In genomic region chr6:119343573-119344146, GRCh38 we compare ENCODE assay signal across 26 cellular contexts. TPM values are rescaled to one million over a fixed set of nuclear protein-coding genes. Genes with fewer than 3 reads are reported as not detected.
DNase-seq lines count a peak whose midpoint lies in the region; ATAC-seq, FAIRE-seq and TF ChIP-seq lines count a peak whose summit lies in the region.
"Had no signal": no experiment of that assay in that cellular context is flagged by ENCODE, and none has a peak within 500 bp of the region (broad histone marks: within the 10 kb centered on the region; RNA-seq: fewer than 3 reads in every experiment).

No MANE protein-coding gene starts in this region.

- TF ChIP-seq RAD21 in HepG2 (CRISPR knock-in tag; IDR thresholded peaks at IDR 0.05): no peak

- 48% methylated on average over 5 of the region's 5 CpGs for WGBS in HepG2 (ENCODE audit: low lambda C conversion rate)
- WGBS in right lobe of liver (ENCODE audit: insufficient coverage, low coverage, low lambda C conversion rate, missing lambda C conversion rate): 53% methylated on average over 4 of the region's 5 CpGs
- 96% methylated on average over 5 of the region's 5 CpGs for WGBS in mesenchymal stem cell
- 90% methylated on average over 5 of the region's 5 CpGs for WGBS in right cardiac atrium

- peaks cover 100% of the 10 kb centered on the region for H3K79me2 ChIP-seq in HepG2 (ENCODE audit: insufficient read depth, low read length)

- H4K91ac ChIP-seq in mesenchymal stem cell (ENCODE audit: low read length): no peak overlapping the region

- TF ChIP-seq POLR2A in HepG2 (IDR thresholded peaks at IDR 0.05; ENCODE audit: insufficient read depth in 1 of 2, low read depth in 2 of 2, low read length in 2 of 2): no peak; a peak in 1 of 4 replicates
- no peak for TF ChIP-seq POLR2A in right lobe of liver (IDR thresholded peaks at IDR 0.05)

- no peak overlapping the region for H3K14ac ChIP-seq in mesenchymal stem cell (ENCODE audit: low read length in 2 of 2)

- H3K9ac ChIP-seq in HepG2 (ENCODE audit: insufficient read depth, low read depth, low read length) (peak overlapping the region; percentile 99; the same call in 1 of the 2 replicates), mesenchymal stem cell (ENCODE audit: low read length) (peak overlapping the region; percentile 48)

- intact Hi-C loops in HepG2 (cut with micrococcal nuclease; ENCODE audit: unreplicated experiment): no loop called here
- intact Hi-C loops in right lobe of liver (cut with DNase I): no loop called here
- intact Hi-C loops in right cardiac atrium (cut with DNase I): no loop called here

- no peak overlapping the region for H3K23ac ChIP-seq in mesenchymal stem cell (ENCODE audit: low read length in 2 of 2)

- DNase-seq in HepG2 (ENCODE audit: low spot score): peak; percentile 51
- DNase-seq in right lobe of liver: no peak
- DNase-seq in mesenchymal stem cell: no peak
- no peak for DNase-seq in NCI-H82 treated with DMSO at 0.1 percent for 48 hours (lab: John Stamatoyannopoulos, UW; ENCODE audit: unreplicated experiment)
- no peak for DNase-seq in glutamatergic neuron
- no peak for DNase-seq in SW 1271 (lab: John Stamatoyannopoulos, UW)
- DNase-seq in right cardiac atrium: no peak
- DNase-seq: activated CD4-positive, alpha-beta T cell treated with anti-CD3 and anti-CD28 coated beads, Interleukin-2, amount 50 U/mL, for 1 hour; activated gamma-delta T cell treated with Interleukin-2 at 50 U/mL for 16 hours; effector CD4-positive, alpha-beta T cell; foreskin melanocyte; hypothalamus; left lung; NCI-H1092 treated with DMSO at 0.1 percent for 48 hours; NCI-H2029; NCI-H2227 treated with DMSO at 0.1 percent for 48 hours; stomach; WERI-Rb-1 had no signal

- no peak for TF ChIP-seq CTCF in HepG2 (CRISPR knock-in tag; IDR thresholded peaks at IDR 0.05)
- TF ChIP-seq CTCF in right lobe of liver (IDR thresholded peaks at IDR 0.05): no peak
- TF ChIP-seq CTCF in glutamatergic neuron (IDR thresholded peaks at IDR 0.05; ENCODE audit: partially characterized antibody, unreplicated experiment): no peak

- H3K27ac ChIP-seq in HepG2 (ENCODE audit: extremely low read length, insufficient read depth, low read length): peak overlapping the region; percentile 14
- H3K27ac ChIP-seq in right lobe of liver: no peak overlapping the region
- no peak overlapping the region for H3K27ac ChIP-seq in mesenchymal stem cell (ENCODE audit: low read length, poor library complexity, severe bottlenecking)
- H3K27ac ChIP-seq in right cardiac atrium (ENCODE audit: low read length): no peak overlapping the region
- H3K27ac ChIP-seq: body of pancreas, left lung, RWPE1, upper lobe of left lung, WERI-Rb-1 had no signal

- in situ Hi-C loops in HepG2 (cut with HindIII; ENCODE audit: extremely low pct_ligation_motif_present, low pct_unique_long_range_greater_than_20kb): no loop called here

- BruUV-seq in HepG2 (replicated peaks; lab: Mats Ljungman, UMichigan): no TSS peak

- no peak overlapping the region for H4K8ac ChIP-seq in mesenchymal stem cell (ENCODE audit: low read length)

- H4K20me1 ChIP-seq in HepG2 (ENCODE audit: insufficient read depth, low read length): peaks cover 88% of the 10 kb centered on the region

- peaks cover 55% of the 10 kb centered on the region for H3K4me1 Mint-ChIP-seq in activated T-helper 17 cell treated with anti-CD3 and anti-CD28 coated beads, Interleukin-2, amount 50 U/mL, for 72 hours
- H3K4me1 Mint-ChIP-seq in glutamatergic neuron (ENCODE audit: low read depth, unreplicated experiment): peaks cover 20% of the 10 kb centered on the region

- CTCF ChIA-PET in HepG2 (lab: Yijun Ruan, JAX; ENCODE audit: low intra/inter-chr PET ratio, low total read pairs): interaction anchor here (1.5 kb wide), 1 partner anchor 196 kb away, joined by 3 read pairs; no protein-coding TSS in a partner anchor

- H2AFZ ChIP-seq in HepG2 (ENCODE audit: low read length) (no peak overlapping the region), mesenchymal stem cell (ENCODE audit: low read depth, low read length) (no peak overlapping the region)

- FAIRE-seq in HepG2 (lab: Jason Lieb, UNC): no peak
- FAIRE-seq: H54 had no signal

- no peak overlapping the region for H2AK5ac ChIP-seq in mesenchymal stem cell (ENCODE audit: low read length, severe bottlenecking)

- no peak overlapping the region for H3K4ac ChIP-seq in mesenchymal stem cell (ENCODE audit: low read depth in 1 of 2, low read length in 2 of 2)

- no peak overlapping the region for H2BK15ac ChIP-seq in mesenchymal stem cell (ENCODE audit: low read depth, poor library complexity, severe bottlenecking)

- H3K9me3 Mint-ChIP-seq in activated T-helper 17 cell treated with anti-CD3 and anti-CD28 coated beads, Interleukin-2, amount 50 U/mL, for 72 hours: no peaks in the 10 kb centered on the region
- peaks cover 6% of the 10 kb centered on the region for H3K9me3 Mint-ChIP-seq in glutamatergic neuron (ENCODE audit: unreplicated experiment)

- peak overlapping the region; percentile 51 for H3K4me3 Mint-ChIP-seq in activated T-helper 17 cell treated with anti-CD3 and anti-CD28 coated beads, Interleukin-2, amount 50 U/mL, for 72 hours
- H3K4me3 Mint-ChIP-seq in glutamatergic neuron (ENCODE audit: unreplicated experiment): no peak overlapping the region
- H3K4me3 Mint-ChIP-seq: B cell had no signal

- peaks cover 20% of the 10 kb centered on the region for H3K79me1 ChIP-seq in mesenchymal stem cell (replicated peaks; ENCODE audit: low read length, poor library complexity, severe bottlenecking)

- TF ChIP-seq EP300 in HepG2 (IDR thresholded peaks at IDR 0.05; ENCODE audit: low read depth in 2 of 2, low read length in 2 of 2): no peak
- no peak for TF ChIP-seq EP300 in HepG2 (CRISPR knock-in tag; IDR thresholded peaks at IDR 0.05; ENCODE audit: borderline replicate concordance)

- no peaks in the 10 kb centered on the region for H3K9me3 ChIP-seq in HepG2 (ENCODE audit: low read length)
- H3K9me3 ChIP-seq in right lobe of liver: no peaks in the 10 kb centered on the region
- H3K9me3 ChIP-seq in mesenchymal stem cell (ENCODE audit: control insufficient read depth, low read length): no peaks in the 10 kb centered on the region
- H3K9me3 ChIP-seq in right cardiac atrium (ENCODE audit: control insufficient read depth, low read length): no peaks in the 10 kb centered on the region
- H3K9me3 ChIP-seq: body of pancreas, left lung, stomach, upper lobe of left lung had no signal

- H3K18ac ChIP-seq in mesenchymal stem cell (ENCODE audit: low read depth in 1 of 2, low read length in 2 of 2): no peak overlapping the region

- H3K4me2 ChIP-seq in HepG2 (ENCODE audit: low read depth, low read length) (peak overlapping the region; percentile 96), mesenchymal stem cell (ENCODE audit: low read length, poor library complexity, severe bottlenecking) (no peak overlapping the region)

- H3K27me3 Mint-ChIP-seq in activated T-helper 17 cell treated with anti-CD3 and anti-CD28 coated beads, Interleukin-2, amount 50 U/mL, for 72 hours: no peaks in the 10 kb centered on the region
- H3K27me3 Mint-ChIP-seq in glutamatergic neuron (ENCODE audit: unreplicated experiment): no peaks in the 10 kb centered on the region
- H3K27me3 Mint-ChIP-seq: B cell had no signal

- H3K36me3 ChIP-seq in HepG2 (replicated peaks in 1 of 2; ENCODE audit: control insufficient read depth in 1 of 2, insufficient read depth in 2 of 2, low read length in 2 of 2) (peaks cover 6 to 57% of the 10 kb centered on the region in 2 experiments; a peak in 4 of 5 replicates), right lobe of liver (no peaks in the 10 kb centered on the region), mesenchymal stem cell (ENCODE audit: control insufficient read depth in 1 of 2, insufficient read depth in 2 of 2, low read depth in 1 of 2, low read length in 2 of 2) (peaks cover 0 to 68% of the 10 kb centered on the region in 2 experiments)
- H3K36me3 ChIP-seq: left lung, stomach, upper lobe of left lung, WERI-Rb-1 had no signal

- H3K27ac Mint-ChIP-seq in activated T-helper 17 cell treated with anti-CD3 and anti-CD28 coated beads, Interleukin-2, amount 50 U/mL, for 72 hours: peak overlapping the region; percentile 37
- no peak overlapping the region for H3K27ac Mint-ChIP-seq in glutamatergic neuron (ENCODE audit: unreplicated experiment)
- H3K27ac Mint-ChIP-seq: B cell, progenitor cell of endocrine pancreas had no signal

- peaks cover 75% of the 10 kb centered on the region for H3K36me3 Mint-ChIP-seq in activated T-helper 17 cell treated with anti-CD3 and anti-CD28 coated beads, Interleukin-2, amount 50 U/mL, for 72 hours (ENCODE audit: low read depth)
- H3K36me3 Mint-ChIP-seq in glutamatergic neuron (ENCODE audit: unreplicated experiment): no peaks in the 10 kb centered on the region

- H2BK12ac ChIP-seq in mesenchymal stem cell (ENCODE audit: low read length in 2 of 2): no peak overlapping the region

- POLR2A ChIA-PET in HepG2 (lab: Yijun Ruan, JAX): interaction anchor here (1.2 kb wide), 1 partner anchor 16 kb away, joined by 3 read pairs; no protein-coding TSS in a partner anchor

- no peak for ATAC-seq in HepG2
- no peak for ATAC-seq in right lobe of liver
- ATAC-seq in activated T-helper 17 cell treated with anti-CD3 and anti-CD28 coated beads, Interleukin-2, amount 50 U/mL, for 72 hours (replicated peaks): no peak
- no peak for ATAC-seq in right cardiac atrium
- ATAC-seq: body of pancreas, esophagus mucosa had no signal

- H3K27me3 ChIP-seq in HepG2 (ENCODE audit: control insufficient read depth in 1 of 2, insufficient read depth in 2 of 2, low read length in 2 of 2): no peaks in the 10 kb centered on the region; a peak in 1 of 5 replicates
- H3K27me3 ChIP-seq in right lobe of liver: no peaks in the 10 kb centered on the region
- H3K27me3 ChIP-seq in mesenchymal stem cell (ENCODE audit: control insufficient read depth in 1 of 2, insufficient read depth in 1 of 2, low read length in 2 of 2): no peaks in the 10 kb centered on the region
- H3K27me3 ChIP-seq in right cardiac atrium (ENCODE audit: control insufficient read depth, insufficient read depth): no peaks in the 10 kb centered on the region
- H3K27me3 ChIP-seq: body of pancreas, left lung, stomach, upper lobe of left lung had no signal

- H3K4me1 ChIP-seq in HepG2 (ENCODE audit: insufficient read depth, low read length) (peaks cover 69% of the 10 kb centered on the region), right lobe of liver (peaks cover 0 to 73% (median 17%) of the 10 kb centered on the region in 4 donors), mesenchymal stem cell (ENCODE audit: control insufficient read depth, insufficient read depth, low read depth, low read length) (peaks cover 4% of the 10 kb centered on the region), right cardiac atrium (ENCODE audit: control insufficient read depth, insufficient read depth, low read length) (peaks cover 7% of the 10 kb centered on the region)

- no peak overlapping the region for H2BK5ac ChIP-seq in mesenchymal stem cell (ENCODE audit: low read depth, low read length, poor library complexity, severe bottlenecking)

- H3K4me3 ChIP-seq in HepG2 (replicated peaks in 1 of 3; ENCODE audit: insufficient read depth in 1 of 3, low read depth in 2 of 3, low read length in 3 of 3): peak overlapping the region; percentile 89 to 99 (median 99)
- H3K4me3 ChIP-seq in right lobe of liver: no peak overlapping the region
- H3K4me3 ChIP-seq in mesenchymal stem cell (ENCODE audit: insufficient read depth in 1 of 2, low read depth in 1 of 2, low read length in 2 of 2): no peak overlapping the region
- no peak overlapping the region for H3K4me3 ChIP-seq in right cardiac atrium (ENCODE audit: low read length)
- H3K4me3 ChIP-seq: body of pancreas, left lung, upper lobe of left lung had no signal

- H2BK120ac ChIP-seq in mesenchymal stem cell (ENCODE audit: low read depth, low read length): no peak overlapping the region

RNA-seq across cellular contexts. Expression of gene MAN1A1, which starts 5.9 kb away (rescaled TPM):
- 98.7 and 156 TPM in 2 replicates for total RNA-seq in HepG2 (2016; rRNA removed; fragmentation: Illumina TruSeq; extraction: Trizol)
- total RNA-seq in HepG2 (2016; cell fraction: cytosol; rRNA removed; fragmentation: Illumina TruSeq; extraction: Trizol; ENCODE audit: low read depth): 8.0 and 9.3 TPM in 2 replicates
- 92.1 and 154 TPM in 2 replicates for total RNA-seq in HepG2 (2016; cell fraction: insoluble cytoplasmic fraction; rRNA removed; fragmentation: Illumina TruSeq; extraction: Trizol)
- total RNA-seq in HepG2 (2016; cell fraction: membrane; rRNA removed; fragmentation: Illumina TruSeq; extraction: Trizol): 35.4 and 40.1 TPM in 2 replicates
- 183 and 203 TPM in 2 replicates for total RNA-seq in HepG2 (2016; cell fraction: nucleus; rRNA removed; fragmentation: Illumina TruSeq; extraction: Trizol)
- 192 and 236 TPM in 2 replicates for polyA plus RNA-seq in HepG2 (2011; rRNA removed)
- 99.8 and 148 TPM in 2 replicates for polyA plus RNA-seq in HepG2 (2011; cell fraction: cytosol; rRNA removed)
- 62.7 and 77.6 TPM in 2 replicates for polyA plus RNA-seq in HepG2 (2011; cell fraction: nucleus; rRNA removed)
- polyA plus RNA-seq in HepG2 (2012): 214 and 224 TPM in 2 replicates
- polyA plus RNA-seq in HepG2 (2016; cell fraction: cytosol; fragmentation: Illumina TruSeq; extraction: Trizol; ENCODE audit: low read depth): 6.6 and 6.7 TPM in 2 replicates
- polyA plus RNA-seq in HepG2 (2016; cell fraction: insoluble cytoplasmic fraction; fragmentation: Illumina TruSeq; extraction: Trizol; ENCODE audit: low read depth): 106 and 111 TPM in 2 replicates
- polyA plus RNA-seq in HepG2 (2016; cell fraction: membrane; fragmentation: Illumina TruSeq; extraction: Trizol; ENCODE audit: low read depth): 19.3 and 22.4 TPM in 2 replicates
- 218 and 229 TPM in 2 replicates for polyA plus RNA-seq in HepG2 (2016; cell fraction: nucleus; fragmentation: Illumina TruSeq; extraction: Trizol; ENCODE audit: insufficient read depth, low read depth)
- 0.70 and 113 TPM in 2 replicates for polyA minus RNA-seq in HepG2 (2011; rRNA and poly(A)+ RNA removed; ENCODE audit: low replicate concordance)
- polyA minus RNA-seq in HepG2 (2011; cell fraction: cytosol; rRNA and poly(A)+ RNA removed): 203 TPM in 2 replicates
- polyA minus RNA-seq in HepG2 (2011; cell fraction: nucleus; rRNA and poly(A)+ RNA removed): 222 and 223 TPM in 2 replicates
- 100 to 1,000 TPM; 109 to 191 (median 139) TPM for total RNA-seq in right lobe of liver
- 10 to 100 TPM; 19.1 to 23.6 TPM for total RNA-seq in activated T-helper 17 cell treated with anti-CD3 and anti-CD28 coated beads, Interleukin-2, amount 50 U/mL, for 72 hours
- polyA plus RNA-seq in mesenchymal stem cell (2013, experiment 1 of 2): 45.1 TPM
- 45.7 TPM for polyA plus RNA-seq in mesenchymal stem cell (2013, experiment 2 of 2)
- 10.5 TPM for total RNA-seq in glutamatergic neuron (ENCODE audit: unreplicated experiment)
- 10 to 100 TPM; 14.1 to 29.7 (median 22.7) TPM for total RNA-seq in right cardiac atrium
- polyA plus RNA-seq in right cardiac atrium: 11.6 TPM

Comparison
In these comparisons a context has a peak if more than half of its experiments do, and no peak if none do; other contexts are left out.
1. H3K4me3 ChIP-seq: peak in HepG2 (3 of 3); none in right lobe of liver (0 of 3), mesenchymal stem cell (0 of 2) and right cardiac atrium (single experiment).